14 cellular contexts compared by ENCODE assay signal in genomic region chr2:58239243-58239642, GRCh38. TPM values are rescaled to one million over a fixed set of nuclear protein-coding genes. Genes with fewer than 3 reads are reported as not detected.
DNase-seq lines count a peak whose midpoint lies in the region; ATAC-seq and TF ChIP-seq lines count a peak whose summit lies in the region.
"Had no signal": no experiment of that assay in that cellular context is flagged by ENCODE, and none has a peak within 500 bp of the region (broad histone marks: within the 10 kb centered on the region; RNA-seq: fewer than 3 reads in every experiment).

No MANE protein-coding gene starts in this region.

- no peak overlapping the region for H3K27ac Mint-ChIP-seq in activated naive CD8-positive, alpha-beta T cell treated with anti-CD3 and anti-CD28 coated beads for 36 hours
- H3K27ac Mint-ChIP-seq in nephron progenitor cell = peak overlapping the region; percentile 55

- peak overlapping the region; percentile 7 to 93; a peak in 3 of 4 replicates for H3K4me3 ChIP-seq in DND-41 (ENCODE audit: low read depth in 1 of 2, low read length in 2 of 2)
- H3K4me3 ChIP-seq in HUES6 (ENCODE audit: low read depth, low read length) = peak overlapping the region; percentile 83
- H3K4me3 ChIP-seq: gastrocnemius medialis had no signal

- H3K4me1 ChIP-seq in DND-41 (ENCODE audit: insufficient read depth, low read length) (peaks cover 62% of the 10 kb centered on the region), HUES6 (ENCODE audit: control insufficient read depth, insufficient read depth, low read length) (peaks cover 28% of the 10 kb centered on the region; the same call in 1 of the 2 replicates)

- peak overlapping the region; percentile 40 for H3K4me3 Mint-ChIP-seq in activated naive CD8-positive, alpha-beta T cell treated with anti-CD3 and anti-CD28 coated beads for 36 hours
- peak overlapping the region; percentile 98 for H3K4me3 Mint-ChIP-seq in nephron progenitor cell

- H3K36me3 ChIP-seq in DND-41 (ENCODE audit: insufficient read depth, low read length) (no peaks in the 10 kb centered on the region; the same call in 1 of the 2 replicates), HUES6 (ENCODE audit: control insufficient read depth, insufficient read depth, low read length) (no peaks in the 10 kb centered on the region)
- H3K36me3 ChIP-seq: gastrocnemius medialis had no signal

- no peak overlapping the region; the same call in 1 of the 2 replicates for H3K27ac ChIP-seq in DND-41 (ENCODE audit: low read length)
- H3K27ac ChIP-seq in HUES6 (ENCODE audit: low read depth, low read length) = no peak overlapping the region
- H3K27ac ChIP-seq: gastrocnemius medialis, HL-60 had no signal

- no peak overlapping the region for H2AFZ ChIP-seq in DND-41 (ENCODE audit: low read depth, low read length)

- H3K9me3 ChIP-seq in DND-41 (ENCODE audit: insufficient read depth, low read length, severe bottlenecking) (no peaks in the 10 kb centered on the region), HUES6 (ENCODE audit: control insufficient read depth, insufficient read depth, low read depth, low read length) (peaks cover 16% of the 10 kb centered on the region; the same call in 1 of the 2 replicates)
- H3K9me3 ChIP-seq: gastrocnemius medialis had no signal

- peak overlapping the region; percentile 25; the same call in 1 of the 2 replicates for H3K9ac ChIP-seq in DND-41 (ENCODE audit: low read depth, low read length)
- H3K9ac ChIP-seq in HUES6 (ENCODE audit: low read length) = peak overlapping the region; percentile 10

- no peak for TF ChIP-seq POLR2A in GM18505 (IDR thresholded peaks at IDR 0.05; ENCODE audit: borderline replicate concordance, extremely low read depth, insufficient read depth, insufficient read length)

- peak overlapping the region; percentile 84 for H3K4me2 ChIP-seq in DND-41 (ENCODE audit: insufficient read depth, low read length)

- H3K27me3 ChIP-seq in DND-41 (ENCODE audit: insufficient read depth, low read length, poor library complexity) (no peaks in the 10 kb centered on the region), HUES6 (ENCODE audit: control insufficient read depth, insufficient read depth, low read length) (no peaks in the 10 kb centered on the region)
- H3K27me3 ChIP-seq: dorsolateral prefrontal cortex, gastrocnemius medialis had no signal

- peaks cover 9% of the 10 kb centered on the region for H3K27me3 Mint-ChIP-seq in activated naive CD8-positive, alpha-beta T cell treated with anti-CD3 and anti-CD28 coated beads for 36 hours
- no peaks in the 10 kb centered on the region for H3K27me3 Mint-ChIP-seq in nephron progenitor cell (ENCODE audit: low read depth, poor library complexity)
- H3K27me3 Mint-ChIP-seq: naive B cell had no signal

- H3K9me3 Mint-ChIP-seq in activated naive CD8-positive, alpha-beta T cell treated with anti-CD3 and anti-CD28 coated beads for 36 hours = peaks cover 5% of the 10 kb centered on the region
- H3K9me3 Mint-ChIP-seq in nephron progenitor cell = peaks cover 43% of the 10 kb centered on the region
- H3K9me3 Mint-ChIP-seq: naive B cell had no signal

- no peak for ATAC-seq in DND-41 (ENCODE audit: insufficient read depth, low read depth)
- ATAC-seq in GM18505 (IDR thresholded peaks at IDR 0.05; ENCODE audit: unreplicated experiment) = no peak
- ATAC-seq in GM18861 (IDR thresholded peaks at IDR 0.05; ENCODE audit: unreplicated experiment) = no peak
- ATAC-seq: gastrocnemius medialis, left cardiac atrium had no signal

- peaks cover 24% of the 10 kb centered on the region for H3K36me3 Mint-ChIP-seq in activated naive CD8-positive, alpha-beta T cell treated with anti-CD3 and anti-CD28 coated beads for 36 hours
- H3K36me3 Mint-ChIP-seq in nephron progenitor cell (ENCODE audit: low read depth) = peaks cover 37% of the 10 kb centered on the region
- H3K36me3 Mint-ChIP-seq: naive B cell had no signal

- H4K20me1 ChIP-seq in DND-41 (ENCODE audit: insufficient read depth, low read length) = peaks cover 23% of the 10 kb centered on the region

- peaks cover 32% of the 10 kb centered on the region for H3K4me1 Mint-ChIP-seq in activated naive CD8-positive, alpha-beta T cell treated with anti-CD3 and anti-CD28 coated beads for 36 hours
- peaks cover 34% of the 10 kb centered on the region for H3K4me1 Mint-ChIP-seq in nephron progenitor cell

- H3K79me2 ChIP-seq in DND-41 (ENCODE audit: insufficient read depth, low read length) = peaks cover 73% of the 10 kb centered on the region

- DNase-seq in DND-41 = no peak
- DNase-seq in activated naive CD8-positive, alpha-beta T cell treated with anti-CD3 and anti-CD28 coated beads for 36 hours = no peak
- no peak for DNase-seq in nephron progenitor cell
- no peak for DNase-seq in stimulated activated naive CD4-positive, alpha-beta T cell treated with Interleukin-2 at 50 U/mL for 16 hours (lab: John Stamatoyannopoulos, UW)
- DNase-seq: anterior cingulate cortex, dorsolateral prefrontal cortex, gastrocnemius medialis, left cardiac atrium, naive B cell, NCI-H1048 had no signal

- TF ChIP-seq CTCF in DND-41 (IDR thresholded peaks at IDR 0.05; ENCODE audit: borderline replicate concordance, extremely low read depth, low read length, poor library complexity, severe bottlenecking) (no peak), nephron progenitor cell (IDR thresholded peaks at IDR 0.05) (no peak)

RNA-seq across cellular contexts. Expression of gene FANCL, which starts 1.9 kb away (rescaled TPM):
- 10 to 100 TPM; 19.1 to 20.6 TPM for total RNA-seq in activated naive CD8-positive, alpha-beta T cell treated with anti-CD3 and anti-CD28 coated beads for 36 hours
